Comparison of ENCODE assay signal across 37 cellular contexts in genomic region chr15:88242586-88242985, GRCh38. TPM values are rescaled to one million over a fixed set of nuclear protein-coding genes. Genes with fewer than 3 reads are reported as not detected.
"Had no signal": no experiment of that assay in that cellular context is flagged by ENCODE, and none has a peak within 500 bp of the region (broad histone marks: within the 10 kb centered on the region; RNA-seq: fewer than 3 reads in every experiment).

No MANE protein-coding gene starts in this region.

- FAIRE-seq: endometrium, endothelial cell of umbilical vein had no signal

- H3K36me3 ChIP-seq: ascending aorta, breast epithelium, cardiac muscle cell, colonic mucosa, esophagus squamous epithelium, gastroesophageal sphincter, WERI-Rb-1 had no signal

- DNase-seq: activated B cell treated with CpG ODN at 0.5 μM for 24 hours; activated CD4-positive, alpha-beta memory T cell treated with anti-CD3 and anti-CD28 coated beads for 36 hours; activated CD4-positive, alpha-beta T cell treated with anti-CD3 and anti-CD28 coated beads, Interleukin-2, amount 10 ng/mL, durations not matched to agents 24 days and 14 days; activated CD8-positive, alpha-beta memory T cell treated with anti-CD3 and anti-CD28 coated beads, Interleukin-2, amount 10 ng/mL, durations not matched to agents 7 days and 5 days; activated CD8-positive, alpha-beta memory T cell treated with anti-CD3 and anti-CD28 coated beads, Interleukin-2, amount 50 U/mL, for 4 hours; activated CD8-positive, alpha-beta T cell treated with anti-CD3 and anti-CD28 coated beads, Interleukin-2, amount 10 ng/mL, durations not matched to agents 7 days and 5 days; activated gamma-delta T cell; activated naive CD4-positive, alpha-beta T cell; activated naive CD4-positive, alpha-beta T cell treated with anti-CD3 and anti-CD28 coated beads, Interleukin-2, amount 10 ng/mL, durations not matched to agents 7 days and 5 days; activated naive CD8-positive, alpha-beta T cell treated with anti-CD3 and anti-CD28 coated beads, Interleukin-2, amount 10 ng/mL, durations not matched to agents 7 days and 5 days; activated T-cell treated with anti-CD3 and anti-CD28 coated beads, Interleukin-2, amount 50 U/mL, for 1 hour; activated T-cell treated with anti-CD3 and anti-CD28 coated beads, Interleukin-2, amount 50 U/mL, for 48 hours; central memory CD4-positive, alpha-beta T cell; cerebellar nuclear complex; colonic mucosa; effector CD8-positive, alpha-beta T cell; esophagus squamous epithelium; foreskin melanocyte; T-helper 17 cell; T1000; WERI-Rb-1 had no signal

- H3K27me3 Mint-ChIP-seq: brain had no signal

- H3K36me3 Mint-ChIP-seq: activated CD4-positive, alpha-beta memory T cell treated with anti-CD3 and anti-CD28 coated beads for 36 hours; activated CD8-positive, alpha-beta memory T cell treated with anti-CD3 and anti-CD28 coated beads, Interleukin-2, amount 10 ng/mL, durations not matched to agents 7 days and 5 days; activated naive CD4-positive, alpha-beta T cell treated with anti-CD3 and anti-CD28 coated beads, Interleukin-2, amount 10 ng/mL, durations not matched to agents 7 days and 5 days; activated naive CD4-positive, alpha-beta T cell treated with anti-CD3 and anti-CD28 coated beads, Interleukin-2, amount 50 U/mL, for 72 hours; activated naive CD8-positive, alpha-beta T cell treated with anti-CD3 and anti-CD28 coated beads, Interleukin-2, amount 10 ng/mL, durations not matched to agents 7 days and 5 days had no signal

- H3K4me3 ChIP-seq: ascending aorta, breast epithelium, cardiac muscle cell, colonic mucosa, esophagus squamous epithelium, gastroesophageal sphincter had no signal

- H3K9me3 ChIP-seq: ascending aorta, breast epithelium, colonic mucosa, esophagus squamous epithelium had no signal

- H3K4me1 Mint-ChIP-seq: activated CD4-positive, alpha-beta T cell treated with anti-CD3 and anti-CD28 coated beads, Interleukin-2, amount 10 ng/mL, durations not matched to agents 24 days and 14 days had no signal

- H3K4me1 ChIP-seq: breast epithelium, colonic mucosa had no signal

- H3K9me3 Mint-ChIP-seq: activated B cell treated with CpG ODN at 0.5 μM for 24 hours; activated CD4-positive, alpha-beta memory T cell treated with anti-CD3 and anti-CD28 coated beads for 36 hours; activated CD4-positive, alpha-beta T cell treated with anti-CD3 and anti-CD28 coated beads, Interleukin-2, amount 10 ng/mL, durations not matched to agents 24 days and 14 days; activated naive CD4-positive, alpha-beta T cell treated with anti-CD3 and anti-CD28 coated beads, Interleukin-2, amount 10 ng/mL, durations not matched to agents 7 days and 5 days; activated naive CD4-positive, alpha-beta T cell treated with anti-CD3 and anti-CD28 coated beads, Interleukin-2, amount 50 U/mL, for 72 hours; activated naive CD8-positive, alpha-beta T cell treated with anti-CD3 and anti-CD28 coated beads, Interleukin-2, amount 10 ng/mL, durations not matched to agents 7 days and 5 days; activated T-helper 1 cell treated with anti-CD3 and anti-CD28 coated beads, Interleukin-12 subunit alpha, Interleukin-12 subunit beta, Interleukin-2, Interleukin-4 antibody, amounts not matched to agents 30 ng/mL and 10 ng/mL and 1 ng/mL, durations not matched to agents 14 hours and 24 hours and 36 hours; T-helper 2 cell treated with Interferon-gamma antibody and Interleukin-4, amounts not matched to agents 5 μg/mL and 100 μg/mL, for 36 hours had no signal

- H3K27me3 ChIP-seq: ascending aorta, breast epithelium, colonic mucosa had no signal

- ATAC-seq: activated CD4-positive, CD25-positive, alpha-beta regulatory T cell treated with anti-CD3 and anti-CD28 coated beads, Interleukin-2, amount 50 U/mL, for 24 hours; activated CD8-positive, alpha-beta memory T cell treated with anti-CD3 and anti-CD28 coated beads, Interleukin-2, amount 10 ng/mL, durations not matched to agents 7 days and 5 days; activated CD8-positive, alpha-beta T cell treated with anti-CD3 and anti-CD28 coated beads, Interleukin-2, amount 10 ng/mL, durations not matched to agents 7 days and 5 days; activated naive CD4-positive, alpha-beta T cell treated with anti-CD3 and anti-CD28 coated beads, Interleukin-2, amount 50 U/mL, for 72 hours; gastroesophageal sphincter; T-helper 17 cell had no signal

- H3K27ac Mint-ChIP-seq: activated B cell treated with CpG ODN at 0.5 μM for 24 hours; activated CD4-positive, alpha-beta memory T cell treated with anti-CD3 and anti-CD28 coated beads for 36 hours; activated CD4-positive, alpha-beta T cell treated with anti-CD3 and anti-CD28 coated beads, Interleukin-2, amount 10 ng/mL, durations not matched to agents 24 days and 14 days; activated CD8-positive, alpha-beta memory T cell treated with anti-CD3 and anti-CD28 coated beads, Interleukin-2, amount 10 ng/mL, durations not matched to agents 7 days and 5 days; activated CD8-positive, alpha-beta T cell treated with anti-CD3 and anti-CD28 coated beads, Interleukin-2, amount 10 ng/mL, durations not matched to agents 7 days and 5 days; activated naive CD4-positive, alpha-beta T cell treated with anti-CD3 and anti-CD28 coated beads, Interleukin-2, amount 10 ng/mL, durations not matched to agents 7 days and 5 days; activated naive CD4-positive, alpha-beta T cell treated with anti-CD3 and anti-CD28 coated beads, Interleukin-2, amount 50 U/mL, for 72 hours; activated naive CD8-positive, alpha-beta T cell treated with anti-CD3 and anti-CD28 coated beads, Interleukin-2, amount 10 ng/mL, durations not matched to agents 7 days and 5 days; activated T-helper 1 cell treated with anti-CD3 and anti-CD28 coated beads, Interleukin-12 subunit alpha, Interleukin-12 subunit beta, Interleukin-2, Interleukin-4 antibody, amounts not matched to agents 30 ng/mL and 10 ng/mL and 1 ng/mL, durations not matched to agents 14 hours and 24 hours and 36 hours; T-helper 17 cell; T-helper 2 cell treated with Interferon-gamma antibody and Interleukin-4, amounts not matched to agents 5 μg/mL and 100 μg/mL, for 36 hours had no signal

- H3K27ac ChIP-seq: ascending aorta, breast epithelium, cardiac muscle cell, colonic mucosa, epithelial cell of prostate, esophagus squamous epithelium, gastroesophageal sphincter, WERI-Rb-1 had no signal

- H3K4me3 Mint-ChIP-seq: activated B cell treated with CpG ODN at 0.5 μM for 24 hours; activated CD4-positive, alpha-beta memory T cell treated with anti-CD3 and anti-CD28 coated beads for 36 hours; activated CD4-positive, alpha-beta T cell treated with anti-CD3 and anti-CD28 coated beads, Interleukin-2, amount 10 ng/mL, durations not matched to agents 24 days and 14 days; activated CD8-positive, alpha-beta memory T cell treated with anti-CD3 and anti-CD28 coated beads, Interleukin-2, amount 10 ng/mL, durations not matched to agents 7 days and 5 days; activated CD8-positive, alpha-beta T cell treated with anti-CD3 and anti-CD28 coated beads, Interleukin-2, amount 10 ng/mL, durations not matched to agents 7 days and 5 days; activated naive CD4-positive, alpha-beta T cell treated with anti-CD3 and anti-CD28 coated beads, Interleukin-2, amount 10 ng/mL, durations not matched to agents 7 days and 5 days; activated naive CD8-positive, alpha-beta T cell treated with anti-CD3 and anti-CD28 coated beads, Interleukin-2, amount 10 ng/mL, durations not matched to agents 7 days and 5 days; activated T-helper 1 cell treated with anti-CD3 and anti-CD28 coated beads, Interleukin-12 subunit alpha, Interleukin-12 subunit beta, Interleukin-2, Interleukin-4 antibody, amounts not matched to agents 30 ng/mL and 10 ng/mL and 1 ng/mL, durations not matched to agents 14 hours and 24 hours and 36 hours; T-helper 17 cell; T-helper 2 cell treated with Interferon-gamma antibody and Interleukin-4, amounts not matched to agents 5 μg/mL and 100 μg/mL, for 36 hours had no signal

RNA-seq across cellular contexts. Expression of gene NTRK3, which starts 14.0 kb away (rescaled TPM):
- total RNA-seq: activated B cell treated with CpG ODN at 0.5 μM for 24 hours; activated CD8-positive, alpha-beta memory T cell treated with anti-CD3 and anti-CD28 coated beads for 36 hours; activated CD8-positive, alpha-beta memory T cell treated with anti-CD3 and anti-CD28 coated beads, Interleukin-2, amount 10 ng/mL, durations not matched to agents 7 days and 5 days; activated CD8-positive, alpha-beta T cell treated with anti-CD3 and anti-CD28 coated beads, Interleukin-2, amount 10 ng/mL, durations not matched to agents 7 days and 5 days; activated naive CD8-positive, alpha-beta T cell treated with anti-CD3 and anti-CD28 coated beads, Interleukin-2, amount 10 ng/mL, durations not matched to agents 7 days and 5 days; dermis microvascular lymphatic vessel endothelial cell; endothelial cell of umbilical vein; fibroblast of lung; fibroblast of villous mesenchyme; T-helper 17 cell had no signal
- polyA plus RNA-seq: endothelial cell of umbilical vein had no signal
